ENCODE assay signal across 11 cellular contexts in genomic region chr3:100042577-100042981, GRCh38.
DNase-seq lines count a peak whose midpoint lies in the region; ATAC-seq, FAIRE-seq and TF ChIP-seq lines count a peak whose summit lies in the region.
"Had no signal": no experiment of that assay in that cellular context is flagged by ENCODE, and none has a peak within 500 bp of the region (broad histone marks: within the 10 kb centered on the region; RNA-seq: fewer than 3 reads in every experiment).

No MANE protein-coding gene starts in this region.

- H3K9me3 ChIP-seq in liver (ENCODE audit: control insufficient read depth in 4 of 4, low read length in 3 of 4) (no peaks in the 10 kb centered on the region), HepG2 (ENCODE audit: low read length) (no peaks in the 10 kb centered on the region), esophagus muscularis mucosa (no peaks in the 10 kb centered on the region), osteoblast (ENCODE audit: low read depth, low read length) (no peaks in the 10 kb centered on the region)

- WGBS in liver, result 74% methylated on average over 4 of the region's 4 CpGs
- WGBS in HepG2 (ENCODE audit: low lambda C conversion rate), result 96% methylated on average over 4 of the region's 4 CpGs
- 31% methylated on average over 4 of the region's 4 CpGs for WGBS in esophagus muscularis mucosa

- no peak for FAIRE-seq in HepG2 (lab: Jason Lieb, UNC)

- TF ChIP-seq RAD21 in liver (IDR thresholded peaks at IDR 0.05) (no peak), HepG2 (CRISPR knock-in tag; IDR thresholded peaks at IDR 0.05) (no peak)

- TF ChIP-seq EP300 in HepG2 (IDR thresholded peaks at IDR 0.05; ENCODE audit: low read depth in 2 of 2, low read length in 2 of 2) (no peak), HepG2 (CRISPR knock-in tag; IDR thresholded peaks at IDR 0.05; ENCODE audit: borderline replicate concordance) (no peak), esophagus muscularis mucosa (IDR thresholded peaks at IDR 0.05) (peak; percentile 35)

- no peak for DNase-seq in HepG2 (ENCODE audit: low spot score)
- no peak for DNase-seq in esophagus muscularis mucosa (ENCODE audit: extremely low spot score)
- DNase-seq in osteoblast (ENCODE audit: insufficient read length, low spot score, missing footprints), result peak; percentile 35
- DNase-seq in activated gamma-delta T cell treated with Interleukin-2 at 50 U/mL for 16 hours, result no peak
- DNase-seq in iPS-NIHi11 (ENCODE audit: low spot score), result no peak
- DNase-seq in glomerular visceral epithelial cell (ENCODE audit: extremely low spot score), result no peak
- no peak for DNase-seq in activated effector memory CD4-positive, alpha-beta T cell treated with Interleukin-2 at 50 U/mL for 16 hours
- DNase-seq: NCI-H2227 treated with DMSO at 0.1 percent for 48 hours; stimulated activated naive CD8-positive, alpha-beta T cell treated with anti-CD3 and anti-CD28 coated beads, Interleukin-15, Interleukin-2, amounts not matched to agents 100 U/mL and 50 U/mL, for 24 hours; T1000 had no signal

- H4K20me1 ChIP-seq in HepG2 (ENCODE audit: insufficient read depth, low read length), result no peaks in the 10 kb centered on the region
- no peaks in the 10 kb centered on the region for H4K20me1 ChIP-seq in osteoblast (ENCODE audit: insufficient read depth, low read length)

- H3K4me3 ChIP-seq in liver (ENCODE audit: low read depth in 1 of 3, low read length in 3 of 3) (no peak overlapping the region), HepG2 (replicated peaks in 1 of 3; ENCODE audit: insufficient read depth in 1 of 3, low read depth in 2 of 3, low read length in 3 of 3) (no peak overlapping the region), esophagus muscularis mucosa (no peak overlapping the region), osteoblast (ENCODE audit: insufficient read depth, low read length) (peak overlapping the region; percentile 12)

- no peak for TF ChIP-seq CTCF in liver (IDR thresholded peaks at IDR 0.05; ENCODE audit: low read depth, low read length, missing input control)
- no peak for TF ChIP-seq CTCF in HepG2 (CRISPR knock-in tag; IDR thresholded peaks at IDR 0.05)
- TF ChIP-seq CTCF in esophagus muscularis mucosa (IDR thresholded peaks at IDR 0.05), result peak in 1 of 3 experiments; percentile 2
- no peak for TF ChIP-seq CTCF in osteoblast (IDR thresholded peaks at IDR 0.05; ENCODE audit: extremely low read depth, low read depth, low read length)

- H3K4me1 ChIP-seq in liver (ENCODE audit: control insufficient read depth in 4 of 4, insufficient read depth in 4 of 4, low read length in 3 of 4) (peaks cover 0 to 3% (median 0%) of the 10 kb centered on the region in 4 donors), HepG2 (ENCODE audit: insufficient read depth, low read length) (peaks cover 34% of the 10 kb centered on the region), esophagus muscularis mucosa (peaks cover 62 to 78% (median 71%) of the 10 kb centered on the region in 4 donors), osteoblast (ENCODE audit: insufficient read depth, low read length) (peaks cover 64% of the 10 kb centered on the region)

- H3K27me3 ChIP-seq in liver (ENCODE audit: control insufficient read depth in 4 of 4, insufficient read depth in 4 of 4, low read length in 3 of 4) (no peaks in the 10 kb centered on the region), HepG2 (ENCODE audit: control insufficient read depth in 1 of 2, insufficient read depth in 2 of 2, low read length in 2 of 2) (no peaks in the 10 kb centered on the region), esophagus muscularis mucosa (no peaks in the 10 kb centered on the region), osteoblast (ENCODE audit: insufficient read depth, low read length) (no peaks in the 10 kb centered on the region)

- peak overlapping the region in 1 of 2 donors; percentile 55 for H3K27ac ChIP-seq in liver (ENCODE audit: low read depth in 1 of 2, low read length in 2 of 2)
- no peak overlapping the region for H3K27ac ChIP-seq in HepG2 (ENCODE audit: extremely low read length, insufficient read depth, low read length)
- peak overlapping the region; percentile 79 to 93 (median 90) for H3K27ac ChIP-seq in esophagus muscularis mucosa (replicated peaks in 1 of 4)
- H3K27ac ChIP-seq in osteoblast (ENCODE audit: low read depth, low read length), result peak overlapping the region; percentile 97

- H3K79me2 ChIP-seq in HepG2 (ENCODE audit: insufficient read depth, low read length) (no peaks in the 10 kb centered on the region), osteoblast (ENCODE audit: insufficient read depth, low read length) (no peaks in the 10 kb centered on the region)

- POLR2A ChIA-PET in HepG2 (lab: Yijun Ruan, JAX), result interaction anchor here (0.9 kb wide), 1 partner anchor 19 kb away, joined by 3 read pairs; no protein-coding TSS in a partner anchor

- H3K9ac ChIP-seq in liver (ENCODE audit: low read depth in 1 of 2, low read length in 2 of 2) (no peak overlapping the region), HepG2 (ENCODE audit: insufficient read depth, low read depth, low read length) (no peak overlapping the region)

- CTCF ChIA-PET in HepG2 (lab: Yijun Ruan, JAX; ENCODE audit: low intra/inter-chr PET ratio, low total read pairs), result no interaction called here

- intact Hi-C loops in HepG2 (cut with micrococcal nuclease; ENCODE audit: unreplicated experiment), result no loop called here
- intact Hi-C loops in esophagus muscularis mucosa (cut with DNase I), result loop anchor here (5.0 to 10.0 kb wide), 2 partner anchors 175 to 198 kb away; no protein-coding TSS in a partner anchor

- in situ Hi-C loops in HepG2 (cut with HindIII; ENCODE audit: extremely low pct_ligation_motif_present, low pct_unique_long_range_greater_than_20kb), result loop anchor here (10.0 kb wide), 1 partner anchor 168 kb away; no protein-coding TSS in a partner anchor

- no TSS peak for BruUV-seq in HepG2 (replicated peaks; lab: Mats Ljungman, UMichigan)

- H2AFZ ChIP-seq in HepG2 (ENCODE audit: low read length), result no peak overlapping the region
- H2AFZ ChIP-seq in osteoblast (ENCODE audit: low read length), result peak overlapping the region; percentile 2

- H3K4me2 ChIP-seq in HepG2 (ENCODE audit: low read depth, low read length) (no peak overlapping the region), osteoblast (ENCODE audit: insufficient read depth, low read length) (peak overlapping the region; percentile 78)

- no peak for ATAC-seq in HepG2
- ATAC-seq: stimulated activated naive CD8-positive, alpha-beta T cell treated with anti-CD3 and anti-CD28 coated beads, Interleukin-15, Interleukin-2, amounts not matched to agents 100 U/mL and 50 U/mL, for 24 hours had no signal

- H3K36me3 ChIP-seq in liver (ENCODE audit: control insufficient read depth in 4 of 4, insufficient read depth in 3 of 4, low read depth in 1 of 4, low read length in 3 of 4) (no peaks in the 10 kb centered on the region), HepG2 (replicated peaks in 1 of 2; ENCODE audit: control insufficient read depth in 1 of 2, insufficient read depth in 2 of 2, low read length in 2 of 2) (no peaks in the 10 kb centered on the region), esophagus muscularis mucosa (no peaks in the 10 kb centered on the region), osteoblast (ENCODE audit: insufficient read depth, low read length) (no peaks in the 10 kb centered on the region)

- TF ChIP-seq POLR2A in HepG2 (IDR thresholded peaks at IDR 0.05; ENCODE audit: insufficient read depth in 1 of 2, low read depth in 2 of 2, low read length in 2 of 2) (no peak), esophagus muscularis mucosa (IDR thresholded peaks at IDR 0.05; ENCODE audit: low read depth) (no peak)

TF ChIP-seq in liver, 16 proteins besides CTCF, POLR2A, EP300 and RAD21 (continues in another document):
- no peak for TF ChIP-seq EGR1 (IDR thresholded peaks at IDR 0.05; ENCODE audit: low read depth in 2 of 2)
- no peak for TF ChIP-seq TAF1 (conservative IDR thresholded peaks at IDR 0.05)
- no peak for TF ChIP-seq YY1 (IDR thresholded peaks at IDR 0.05)
- no peak for TF ChIP-seq ZBTB33 (IDR thresholded peaks at IDR 0.05)
- TF ChIP-seq RXRA (IDR thresholded peaks at IDR 0.05), result peak in 1 of 2 donors; percentile 10
- TF ChIP-seq SP1 (IDR thresholded peaks at IDR 0.05), result peak; percentile 24
- TF ChIP-seq JUND (IDR thresholded peaks at IDR 0.05), result no peak

TF ChIP-seq in HepG2, 621 proteins besides CTCF, POLR2A, EP300 and RAD21:
- TF ChIP-seq MIXL1 (CRISPR knock-in tag; IDR thresholded peaks at IDR 0.05), result no peak
- TF ChIP-seq NFRKB (IDR thresholded peaks at IDR 0.05), result no peak
- no peak for TF ChIP-seq TFE3 (CRISPR knock-in tag; IDR thresholded peaks at IDR 0.05)
